ENCODE assay signal across 1 cellular context in the genomic region with DNA sequence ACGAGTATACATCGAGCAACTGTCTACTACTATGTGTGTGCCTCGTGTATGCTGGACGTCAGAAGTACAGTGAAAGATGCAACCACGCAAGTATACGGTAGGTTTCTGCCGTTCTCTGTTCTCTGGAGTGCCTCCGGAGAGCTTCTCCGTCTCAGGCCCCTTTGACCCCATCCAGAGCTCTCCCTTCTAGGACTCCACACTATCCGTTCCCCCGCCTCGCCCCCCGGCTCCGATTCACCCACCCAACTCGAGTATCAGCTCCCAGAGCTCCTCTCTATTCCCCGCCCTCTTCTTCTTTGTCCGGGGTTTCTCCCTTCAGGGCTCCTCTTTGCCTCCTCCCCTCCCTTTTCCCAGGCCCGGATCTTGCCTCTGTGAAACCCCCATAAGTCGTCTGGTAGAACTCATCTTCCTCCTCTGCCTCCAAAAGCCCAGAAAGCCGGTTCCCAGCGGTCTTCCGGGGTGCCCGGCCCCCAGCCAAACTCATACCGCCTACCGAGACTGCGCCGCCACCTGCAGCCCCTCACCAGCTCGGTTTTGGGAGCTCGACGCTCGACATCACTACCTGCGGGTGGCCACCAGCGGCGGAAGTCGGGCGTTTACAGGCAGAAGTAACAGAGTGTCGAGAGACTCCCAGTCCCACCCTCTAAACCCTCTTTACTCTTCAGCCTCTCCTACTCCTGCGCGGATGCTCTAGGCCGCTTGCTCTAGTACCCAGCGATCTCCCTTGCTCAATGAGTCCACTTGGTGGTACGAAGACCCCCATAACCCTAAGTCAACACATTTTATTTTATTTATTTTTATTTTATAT.
A peak's percentile ranks its signal among the peaks of the same experiment; 100 is the strongest.
TF ChIP-seq lines count a peak whose summit lies in the region.

A gene with protein sequence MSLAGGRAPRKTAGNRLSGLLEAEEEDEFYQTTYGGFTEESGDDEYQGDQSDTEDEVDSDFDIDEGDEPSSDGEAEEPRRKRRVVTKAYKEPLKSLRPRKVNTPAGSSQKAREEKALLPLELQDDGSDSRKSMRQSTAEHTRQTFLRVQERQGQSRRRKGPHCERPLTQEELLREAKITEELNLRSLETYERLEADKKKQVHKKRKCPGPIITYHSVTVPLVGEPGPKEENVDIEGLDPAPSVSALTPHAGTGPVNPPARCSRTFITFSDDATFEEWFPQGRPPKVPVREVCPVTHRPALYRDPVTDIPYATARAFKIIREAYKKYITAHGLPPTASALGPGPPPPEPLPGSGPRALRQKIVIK (minus strand): TSS at position 560 of the 808 bp plus-strand sequence. CDS start 76 bp downstream, at position 484.

TF ChIP-seq in HepG2, 621 proteins besides CTCF, POLR2A, EP300 and RAD21 (continued from another document and continues in another):
- peak; percentile 56; the same call in 1 of the 2 replicates for TF ChIP-seq TFAP4 (IDR thresholded peaks at IDR 0.05; ENCODE audit: borderline replicate concordance, low read depth)
- no peak for TF ChIP-seq MEIS1 (CRISPR knock-in tag; IDR thresholded peaks at IDR 0.05; ENCODE audit: borderline replicate concordance)
- no peak; the same call in 1 of the 2 replicates for TF ChIP-seq ZNF550 (CRISPR knock-in tag; IDR thresholded peaks at IDR 0.05; ENCODE audit: borderline replicate concordance)
- TF ChIP-seq ZBTB1 (CRISPR knock-in tag; IDR thresholded peaks at IDR 0.05; ENCODE audit: borderline replicate concordance): no peak
- TF ChIP-seq GTF2F1 (IDR thresholded peaks at IDR 0.05; ENCODE audit: low read length): no peak; the same call in 1 of the 2 replicates
- TF ChIP-seq, protein P1, sequence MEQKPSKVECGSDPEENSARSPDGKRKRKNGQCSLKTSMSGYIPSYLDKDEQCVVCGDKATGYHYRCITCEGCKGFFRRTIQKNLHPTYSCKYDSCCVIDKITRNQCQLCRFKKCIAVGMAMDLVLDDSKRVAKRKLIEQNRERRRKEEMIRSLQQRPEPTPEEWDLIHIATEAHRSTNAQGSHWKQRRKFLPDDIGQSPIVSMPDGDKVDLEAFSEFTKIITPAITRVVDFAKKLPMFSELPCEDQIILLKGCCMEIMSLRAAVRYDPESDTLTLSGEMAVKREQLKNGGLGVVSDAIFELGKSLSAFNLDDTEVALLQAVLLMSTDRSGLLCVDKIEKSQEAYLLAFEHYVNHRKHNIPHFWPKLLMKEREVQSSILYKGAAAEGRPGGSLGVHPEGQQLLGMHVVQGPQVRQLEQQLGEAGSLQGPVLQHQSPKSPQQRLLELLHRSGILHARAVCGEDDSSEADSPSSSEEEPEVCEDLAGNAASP (CRISPR knock-in tag; IDR thresholded peaks at IDR 0.05; ENCODE audit: borderline replicate concordance): peak; percentile 70
- no peak for TF ChIP-seq RAD51 (IDR thresholded peaks at IDR 0.05; ENCODE audit: borderline replicate concordance)
- TF ChIP-seq FOSL1 (CRISPR knock-in tag; IDR thresholded peaks at IDR 0.05; ENCODE audit: borderline replicate concordance): no peak
- no peak for TF ChIP-seq SP2 (CRISPR knock-in tag; IDR thresholded peaks at IDR 0.05)
- TF ChIP-seq ZNF251 (CRISPR knock-in tag; IDR thresholded peaks at IDR 0.05): no peak
- no peak for TF ChIP-seq HNRNPUL1 (IDR thresholded peaks at IDR 0.05; ENCODE audit: low read depth, low read length)
- peak; percentile 82; the same call in 1 of the 2 replicates for TF ChIP-seq IKZF5 (CRISPR knock-in tag; IDR thresholded peaks at IDR 0.05)
- peak; percentile 43; the same call in 1 of the 2 replicates for TF ChIP-seq ZNF343 (CRISPR knock-in tag; IDR thresholded peaks at IDR 0.05)
- TF ChIP-seq, protein P2, sequence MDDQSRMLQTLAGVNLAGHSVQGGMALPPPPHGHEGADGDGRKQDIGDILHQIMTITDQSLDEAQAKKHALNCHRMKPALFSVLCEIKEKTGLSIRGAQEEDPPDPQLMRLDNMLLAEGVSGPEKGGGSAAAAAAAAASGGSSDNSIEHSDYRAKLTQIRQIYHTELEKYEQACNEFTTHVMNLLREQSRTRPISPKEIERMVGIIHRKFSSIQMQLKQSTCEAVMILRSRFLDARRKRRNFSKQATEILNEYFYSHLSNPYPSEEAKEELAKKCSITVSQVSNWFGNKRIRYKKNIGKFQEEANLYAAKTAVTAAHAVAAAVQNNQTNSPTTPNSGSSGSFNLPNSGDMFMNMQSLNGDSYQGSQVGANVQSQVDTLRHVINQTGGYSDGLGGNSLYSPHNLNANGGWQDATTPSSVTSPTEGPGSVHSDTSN (CRISPR knock-in tag; IDR thresholded peaks at IDR 0.05; ENCODE audit: borderline replicate concordance): no peak
- TF ChIP-seq ARNT (IDR thresholded peaks at IDR 0.05): no peak
- TF ChIP-seq, protein P3, sequence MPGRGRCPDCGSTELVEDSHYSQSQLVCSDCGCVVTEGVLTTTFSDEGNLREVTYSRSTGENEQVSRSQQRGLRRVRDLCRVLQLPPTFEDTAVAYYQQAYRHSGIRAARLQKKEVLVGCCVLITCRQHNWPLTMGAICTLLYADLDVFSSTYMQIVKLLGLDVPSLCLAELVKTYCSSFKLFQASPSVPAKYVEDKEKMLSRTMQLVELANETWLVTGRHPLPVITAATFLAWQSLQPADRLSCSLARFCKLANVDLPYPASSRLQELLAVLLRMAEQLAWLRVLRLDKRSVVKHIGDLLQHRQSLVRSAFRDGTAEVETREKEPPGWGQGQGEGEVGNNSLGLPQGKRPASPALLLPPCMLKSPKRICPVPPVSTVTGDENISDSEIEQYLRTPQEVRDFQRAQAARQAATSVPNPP (CRISPR knock-in tag; IDR thresholded peaks at IDR 0.05): no peak
- TF ChIP-seq ZNF557 (CRISPR knock-in tag; IDR thresholded peaks at IDR 0.05): no peak; the same call in 1 of the 2 replicates
- no peak for TF ChIP-seq RNF219 (CRISPR knock-in tag; IDR thresholded peaks at IDR 0.05)
- TF ChIP-seq NR3C1 (CRISPR knock-in tag; IDR thresholded peaks at IDR 0.05): no peak
- TF ChIP-seq GABPA (IDR thresholded peaks at IDR 0.05; ENCODE audit: low read depth, low read length): peak; percentile 70
- TF ChIP-seq GABPA (CRISPR knock-in tag; IDR thresholded peaks at IDR 0.05; ENCODE audit: low read depth): peak; percentile 94
- TF ChIP-seq, protein P4, sequence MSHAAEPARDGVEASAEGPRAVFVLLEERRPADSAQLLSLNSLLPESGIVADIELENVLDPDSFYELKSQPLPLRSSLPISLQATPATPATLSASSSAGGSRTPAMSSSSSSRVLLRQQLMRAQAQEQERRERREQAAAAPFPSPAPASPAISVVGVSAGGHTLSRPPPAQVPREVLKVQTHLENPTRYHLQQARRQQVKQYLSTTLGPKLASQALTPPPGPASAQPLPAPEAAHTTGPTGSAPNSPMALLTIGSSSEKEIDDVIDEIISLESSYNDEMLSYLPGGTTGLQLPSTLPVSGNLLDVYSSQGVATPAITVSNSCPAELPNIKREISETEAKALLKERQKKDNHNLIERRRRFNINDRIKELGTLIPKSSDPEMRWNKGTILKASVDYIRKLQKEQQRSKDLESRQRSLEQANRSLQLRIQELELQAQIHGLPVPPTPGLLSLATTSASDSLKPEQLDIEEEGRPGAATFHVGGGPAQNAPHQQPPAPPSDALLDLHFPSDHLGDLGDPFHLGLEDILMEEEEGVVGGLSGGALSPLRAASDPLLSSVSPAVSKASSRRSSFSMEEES (CRISPR knock-in tag; IDR thresholded peaks at IDR 0.05): peak; percentile 78
- no peak for TF ChIP-seq JUN (CRISPR knock-in tag; IDR thresholded peaks at IDR 0.05)
- TF ChIP-seq ZNF430 (CRISPR knock-in tag; IDR thresholded peaks at IDR 0.05): peak; percentile 54; the same call in 1 of the 2 replicates
- TF ChIP-seq, protein P5, sequence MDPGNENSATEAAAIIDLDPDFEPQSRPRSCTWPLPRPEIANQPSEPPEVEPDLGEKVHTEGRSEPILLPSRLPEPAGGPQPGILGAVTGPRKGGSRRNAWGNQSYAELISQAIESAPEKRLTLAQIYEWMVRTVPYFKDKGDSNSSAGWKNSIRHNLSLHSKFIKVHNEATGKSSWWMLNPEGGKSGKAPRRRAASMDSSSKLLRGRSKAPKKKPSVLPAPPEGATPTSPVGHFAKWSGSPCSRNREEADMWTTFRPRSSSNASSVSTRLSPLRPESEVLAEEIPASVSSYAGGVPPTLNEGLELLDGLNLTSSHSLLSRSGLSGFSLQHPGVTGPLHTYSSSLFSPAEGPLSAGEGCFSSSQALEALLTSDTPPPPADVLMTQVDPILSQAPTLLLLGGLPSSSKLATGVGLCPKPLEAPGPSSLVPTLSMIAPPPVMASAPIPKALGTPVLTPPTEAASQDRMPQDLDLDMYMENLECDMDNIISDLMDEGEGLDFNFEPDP (CRISPR knock-in tag; conservative IDR thresholded peaks at IDR 0.05): no peak
- TF ChIP-seq TEAD2 (CRISPR knock-in tag; IDR thresholded peaks at IDR 0.05): no peak
- TF ChIP-seq, protein P6, sequence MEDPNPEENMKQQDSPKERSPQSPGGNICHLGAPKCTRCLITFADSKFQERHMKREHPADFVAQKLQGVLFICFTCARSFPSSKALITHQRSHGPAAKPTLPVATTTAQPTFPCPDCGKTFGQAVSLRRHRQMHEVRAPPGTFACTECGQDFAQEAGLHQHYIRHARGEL (CRISPR knock-in tag; IDR thresholded peaks at IDR 0.05): no peak
- no peak for TF ChIP-seq BCL3 (CRISPR knock-in tag; IDR thresholded peaks at IDR 0.05)
- TF ChIP-seq ZNF207 (IDR thresholded peaks at IDR 0.05; ENCODE audit: borderline replicate concordance): no peak
- no peak for TF ChIP-seq SOX6 (IDR thresholded peaks at IDR 0.05)
- TF ChIP-seq SOX6 (CRISPR knock-in tag; IDR thresholded peaks at IDR 0.05): peak; percentile 68
- no peak for TF ChIP-seq ZNF879 (CRISPR knock-in tag; IDR thresholded peaks at IDR 0.05)
- 0 out of 2 replicates have a peak, but pooled peaks have one; percentile 44 for TF ChIP-seq GZF1 (CRISPR knock-in tag; IDR thresholded peaks at IDR 0.05)
- no peak for TF ChIP-seq ATAD3A (CRISPR knock-in tag; IDR thresholded peaks at IDR 0.05)
- 0 out of 2 replicates have a peak, but pooled peaks have one; percentile 15 for TF ChIP-seq HES4 (CRISPR knock-in tag; IDR thresholded peaks at IDR 0.05; ENCODE audit: borderline replicate concordance)
- peak; percentile 50; the same call in 1 of the 2 replicates for TF ChIP-seq ZNF292 (CRISPR knock-in tag; IDR thresholded peaks at IDR 0.05; ENCODE audit: borderline replicate concordance, low read depth)
- TF ChIP-seq ZNF569 (CRISPR knock-in tag; IDR thresholded peaks at IDR 0.05; ENCODE audit: borderline replicate concordance): no peak
- no peak for TF ChIP-seq PAF1 (CRISPR knock-in tag; IDR thresholded peaks at IDR 0.05)
- TF ChIP-seq YEATS4 (CRISPR knock-in tag; IDR thresholded peaks at IDR 0.05; ENCODE audit: borderline replicate concordance): 0 out of 2 replicates have a peak, but pooled peaks have one; percentile 86
- no peak for TF ChIP-seq NFIB (CRISPR knock-in tag; IDR thresholded peaks at IDR 0.05; ENCODE audit: borderline replicate concordance)
- TF ChIP-seq, protein P7, sequence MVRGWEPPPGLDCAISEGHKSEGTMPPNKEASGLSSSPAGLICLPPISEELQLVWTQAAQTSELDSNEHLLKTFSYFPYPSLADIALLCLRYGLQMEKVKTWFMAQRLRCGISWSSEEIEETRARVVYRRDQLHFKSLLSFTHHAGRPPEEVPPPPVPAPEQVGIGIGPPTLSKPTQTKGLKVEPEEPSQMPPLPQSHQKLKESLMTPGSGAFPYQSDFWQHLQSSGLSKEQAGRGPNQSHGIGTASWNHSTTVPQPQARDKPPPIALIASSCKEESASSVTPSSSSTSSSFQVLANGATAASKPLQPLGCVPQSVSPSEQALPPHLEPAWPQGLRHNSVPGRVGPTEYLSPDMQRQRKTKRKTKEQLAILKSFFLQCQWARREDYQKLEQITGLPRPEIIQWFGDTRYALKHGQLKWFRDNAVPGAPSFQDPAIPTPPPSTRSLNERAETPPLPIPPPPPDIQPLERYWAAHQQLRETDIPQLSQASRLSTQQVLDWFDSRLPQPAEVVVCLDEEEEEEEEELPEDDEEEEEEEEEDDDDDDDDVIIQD (CRISPR knock-in tag; IDR thresholded peaks at IDR 0.05; ENCODE audit: low read depth): no peak; the same call in 1 of the 2 replicates
- TF ChIP-seq RFXAP (CRISPR knock-in tag; IDR thresholded peaks at IDR 0.05; ENCODE audit: borderline replicate concordance): peak; percentile 50; the same call in 1 of the 2 replicates
- 0 out of 2 replicates have a peak, but pooled peaks have one; percentile 54 for TF ChIP-seq MIER2 (CRISPR knock-in tag; IDR thresholded peaks at IDR 0.05)
- TF ChIP-seq ZSCAN12 (CRISPR knock-in tag; IDR thresholded peaks at IDR 0.05): no peak
- TF ChIP-seq PHF20 (CRISPR knock-in tag; IDR thresholded peaks at IDR 0.05): peak; percentile 97
